8 cellular contexts compared by ENCODE assay signal in the genomic region with DNA sequence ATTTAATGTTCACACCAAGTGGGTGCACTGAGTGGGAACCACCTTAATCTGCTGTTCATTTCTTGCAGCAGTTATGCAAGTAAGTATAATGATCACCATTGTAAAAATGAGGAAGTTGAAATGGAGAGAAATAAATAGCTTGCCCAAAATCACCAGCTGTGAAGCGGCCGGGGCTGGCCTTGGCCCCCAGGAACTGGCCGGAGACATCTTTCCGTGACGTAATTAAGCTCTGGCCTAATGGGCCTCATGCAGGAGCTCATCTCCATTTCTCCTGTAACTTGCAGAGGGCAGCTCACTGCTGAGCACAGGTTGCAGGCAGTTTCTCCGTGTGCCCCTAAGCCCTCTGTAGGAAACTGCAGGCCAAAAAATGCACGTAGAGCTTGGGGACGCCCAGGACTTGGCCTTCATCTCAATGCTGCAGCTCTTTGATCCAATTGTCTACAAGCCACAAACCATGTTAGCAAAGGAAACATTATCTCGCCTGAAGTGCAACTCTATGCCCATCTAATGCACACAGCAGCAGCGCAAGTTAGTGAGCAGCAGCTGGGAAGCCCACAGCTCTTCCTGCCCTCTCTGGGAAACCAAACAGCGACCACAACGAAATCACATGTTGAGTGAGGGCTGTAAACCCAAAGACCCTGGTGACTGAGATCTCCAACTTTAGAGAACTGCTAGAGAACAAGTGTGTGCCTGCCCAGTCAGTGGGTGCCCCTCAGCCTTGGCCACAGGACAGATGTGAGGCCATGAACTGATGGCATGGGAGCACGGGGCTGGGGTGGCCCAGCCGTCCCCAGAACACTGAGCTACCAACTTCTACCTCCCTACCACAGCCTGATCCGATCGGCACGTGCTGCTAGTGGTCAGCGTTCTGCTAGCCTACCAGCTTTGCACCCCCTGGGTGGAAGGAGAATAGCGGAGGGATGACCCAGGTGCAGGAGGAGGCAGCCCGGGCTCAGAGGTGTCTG. TPM values are rescaled to one million over a fixed set of nuclear protein-coding genes. Genes with fewer than 3 reads are reported as not detected.
A peak's percentile ranks its signal among the peaks of the same experiment; 100 is the strongest.
DNase-seq lines count a peak whose midpoint lies in the region; ATAC-seq and TF ChIP-seq lines count a peak whose summit lies in the region.

No MANE protein-coding gene starts in this region.

- no peaks in the 10 kb centered on the region for H3K27me3 ChIP-seq in aorta (ENCODE audit: control insufficient read depth in 1 of 2, insufficient read depth in 2 of 2, low read length in 1 of 2)

- no peaks in the 10 kb centered on the region for H3K4me1 ChIP-seq in aorta (ENCODE audit: control insufficient read depth in 1 of 2, insufficient read depth in 2 of 2, low read length in 2 of 2)

- TF ChIP-seq CTCF in natural killer cell (IDR thresholded peaks at IDR 0.05) (no peak), osteocyte (IDR thresholded peaks at IDR 0.05) (no peak)
- no peak for TF ChIP-seq CTCF in activated CD8-positive, alpha-beta T cell treated with anti-CD3 and anti-CD28 coated beads for 36 hours (IDR thresholded peaks at IDR 0.05)

- no peaks in the 10 kb centered on the region for H3K36me3 Mint-ChIP-seq in natural killer cell treated with Interleukin-12 subunit alpha and Interleukin-12 subunit beta and Interleukin-15 and Interleukin-18, amount 100 ng/mL, for 72 hours
- H3K36me3 Mint-ChIP-seq in natural killer cell = no peaks in the 10 kb centered on the region
- no peaks in the 10 kb centered on the region for H3K36me3 Mint-ChIP-seq in activated CD8-positive, alpha-beta T cell treated with anti-CD3 and anti-CD28 coated beads for 36 hours (ENCODE audit: low read depth)
- H3K36me3 Mint-ChIP-seq in osteocyte (ENCODE audit: unreplicated experiment) = no peaks in the 10 kb centered on the region

- peaks cover 0 to 3% of the 10 kb centered on the region in 2 donors for H3K36me3 ChIP-seq in aorta (ENCODE audit: control insufficient read depth in 1 of 2, insufficient read depth in 2 of 2, low read length in 1 of 2)

- peak; percentile 36 to 55 for ATAC-seq in natural killer cell treated with Interleukin-12 subunit alpha and Interleukin-12 subunit beta and Interleukin-15 and Interleukin-18, amount 100 ng/mL, for 72 hours
- ATAC-seq in natural killer cell (no peak), HG03095 (IDR thresholded peaks at IDR 0.05; ENCODE audit: unreplicated experiment) (peak; percentile 69), aorta (ENCODE audit: low FRiP score) (peak; percentile 5)
- ATAC-seq in activated CD8-positive, alpha-beta T cell treated with anti-CD3 and anti-CD28 coated beads for 36 hours = peak; percentile 34

- H3K9me3 Mint-ChIP-seq in natural killer cell treated with Interleukin-12 subunit alpha and Interleukin-12 subunit beta and Interleukin-15 and Interleukin-18, amount 100 ng/mL, for 72 hours = no peaks in the 10 kb centered on the region
- no peaks in the 10 kb centered on the region for H3K9me3 Mint-ChIP-seq in natural killer cell
- H3K9me3 Mint-ChIP-seq in activated CD8-positive, alpha-beta T cell treated with anti-CD3 and anti-CD28 coated beads for 36 hours = no peaks in the 10 kb centered on the region
- H3K9me3 Mint-ChIP-seq in osteocyte (ENCODE audit: unreplicated experiment) = no peaks in the 10 kb centered on the region

- H3K4me1 Mint-ChIP-seq in natural killer cell treated with Interleukin-12 subunit alpha and Interleukin-12 subunit beta and Interleukin-15 and Interleukin-18, amount 100 ng/mL, for 72 hours (ENCODE audit: low read depth in 2 of 2) = no peaks in the 10 kb centered on the region
- H3K4me1 Mint-ChIP-seq in natural killer cell = peaks cover 0 to 7% of the 10 kb centered on the region in 2 donors
- peaks cover 12% of the 10 kb centered on the region for H3K4me1 Mint-ChIP-seq in activated CD8-positive, alpha-beta T cell treated with anti-CD3 and anti-CD28 coated beads for 36 hours (ENCODE audit: low read depth)
- peaks cover 4% of the 10 kb centered on the region for H3K4me1 Mint-ChIP-seq in osteocyte (ENCODE audit: unreplicated experiment)

- peaks cover 9 to 12% of the 10 kb centered on the region in 2 donors for H3K27me3 Mint-ChIP-seq in natural killer cell treated with Interleukin-12 subunit alpha and Interleukin-12 subunit beta and Interleukin-15 and Interleukin-18, amount 100 ng/mL, for 72 hours
- H3K27me3 Mint-ChIP-seq in natural killer cell (ENCODE audit: low read depth in 2 of 2) (peaks cover 0 to 16% of the 10 kb centered on the region in 2 donors), osteocyte (ENCODE audit: unreplicated experiment) (peaks cover 8% of the 10 kb centered on the region)
- H3K27me3 Mint-ChIP-seq in activated CD8-positive, alpha-beta T cell treated with anti-CD3 and anti-CD28 coated beads for 36 hours = no peaks in the 10 kb centered on the region

- H3K27ac Mint-ChIP-seq in natural killer cell treated with Interleukin-12 subunit alpha and Interleukin-12 subunit beta and Interleukin-15 and Interleukin-18, amount 100 ng/mL, for 72 hours = no peak overlapping the region
- H3K27ac Mint-ChIP-seq in natural killer cell (no peak overlapping the region), osteocyte (ENCODE audit: unreplicated experiment) (no peak overlapping the region)
- H3K27ac Mint-ChIP-seq in activated CD8-positive, alpha-beta T cell treated with anti-CD3 and anti-CD28 coated beads for 36 hours = no peak overlapping the region

- CTCF ChIA-PET in activated CD8-positive, alpha-beta T cell treated with anti-CD3 and anti-CD28 coated beads for 36 hours (lab: Charles Lee) = interaction anchor here (0.8 kb wide), 1 partner anchor 47 kb away, joined by 3 read pairs; no protein-coding TSS in a partner anchor

- H3K4me3 Mint-ChIP-seq in natural killer cell treated with Interleukin-12 subunit alpha and Interleukin-12 subunit beta and Interleukin-15 and Interleukin-18, amount 100 ng/mL, for 72 hours = no peak overlapping the region
- H3K4me3 Mint-ChIP-seq in natural killer cell (no peak overlapping the region), osteocyte (ENCODE audit: unreplicated experiment) (no peak overlapping the region)
- H3K4me3 Mint-ChIP-seq in activated CD8-positive, alpha-beta T cell treated with anti-CD3 and anti-CD28 coated beads for 36 hours = no peak overlapping the region

- WGBS in aorta, 2 donors = 85 to 89% methylated on average over 20 of the region's 20 CpGs

- intact Hi-C loops in natural killer cell (cut with micrococcal nuclease) = no loop called here
- intact Hi-C loops in activated CD8-positive, alpha-beta T cell treated with anti-CD3 and anti-CD28 coated beads for 36 hours (cut with micrococcal nuclease) = no loop called here
- intact Hi-C loops in aorta (cut with DNase I) = no loop called here

- no peak overlapping the region for H3K27ac ChIP-seq in aorta (ENCODE audit: low read depth in 1 of 2, low read length in 2 of 2)

- POLR2A ChIA-PET in activated CD8-positive, alpha-beta T cell treated with anti-CD3 and anti-CD28 coated beads for 36 hours (lab: Charles Lee) = interaction anchor here (0.5 to 0.9 kb wide), 3 partner anchors 8 to 464 kb away, joined by 3 read pairs; no protein-coding TSS in a partner anchor

- no peak for DNase-seq in natural killer cell treated with Interleukin-12 subunit alpha and Interleukin-12 subunit beta and Interleukin-15 and Interleukin-18, amount 100 ng/mL, for 72 hours (ENCODE audit: low spot score)
- no peak for DNase-seq in natural killer cell
- peak; percentile 11 for DNase-seq in activated CD8-positive, alpha-beta T cell treated with anti-CD3 and anti-CD28 coated beads for 36 hours
- DNase-seq in aorta = peak in 1 of 2 donors; percentile 71
- DNase-seq in middle frontal gyrus (ENCODE audit: extremely low spot score, low spot score) = no peak
- no peak for DNase-seq in osteocyte (ENCODE audit: extremely low spot score, unreplicated experiment)
- DNase-seq in NCI-H2029 treated with DMSO at 0.1 percent for 48 hours (lab: John Stamatoyannopoulos, UW) = no peak

- H3K9me3 ChIP-seq in aorta (ENCODE audit: control insufficient read depth, low read length) = no peaks in the 10 kb centered on the region

- H3K4me3 ChIP-seq in aorta (ENCODE audit: low read length in 2 of 2) = no peak overlapping the region

RNA-seq across cellular contexts. Expression of a gene that starts 28.8 kb away (rescaled TPM):
- total RNA-seq in natural killer cell treated with Interleukin-12 subunit alpha and Interleukin-12 subunit beta and Interleukin-15 and Interleukin-18, amount 100 ng/mL, for 72 hours = not detected
- under 1 TPM in 1 of 3 donors, not detected in 2; 0.13 TPM for total RNA-seq in natural killer cell
- not detected for total RNA-seq in activated CD8-positive, alpha-beta T cell treated with anti-CD3 and anti-CD28 coated beads for 36 hours
- total RNA-seq in aorta = 10 to 100 TPM in 1 of 2 donors, 1 to 10 TPM in 1; 7.6 to 10.9 TPM
- polyA plus RNA-seq in aorta = 10 to 100 TPM; 10.0 to 45.5 TPM
- total RNA-seq in osteocyte = 1.4 and 2.6 TPM in 2 replicates

RNA-seq across cellular contexts. Expression of a gene that starts 42.6 kb away (rescaled TPM):
- total RNA-seq in natural killer cell treated with Interleukin-12 subunit alpha and Interleukin-12 subunit beta and Interleukin-15 and Interleukin-18, amount 100 ng/mL, for 72 hours = 10 to 100 TPM; 29.1 to 34.7 TPM
- total RNA-seq in natural killer cell = 10 to 100 TPM; 34.3 to 62.5 (median 48.7) TPM
- 10 to 100 TPM; 27.5 to 29.7 TPM for total RNA-seq in activated CD8-positive, alpha-beta T cell treated with anti-CD3 and anti-CD28 coated beads for 36 hours
- 10 to 100 TPM; 36.0 to 49.7 TPM for total RNA-seq in aorta
- polyA plus RNA-seq in aorta = 10 to 100 TPM; 16.6 to 18.3 TPM
- total RNA-seq in osteocyte = 25.7 and 28.3 TPM in 2 replicates

Comparison
In these comparisons a context has a peak if more than half of its experiments do, and no peak if none do; other contexts are left out.
1. ATAC-seq: peak in natural killer cell treated with Interleukin-12 subunit alpha and Interleukin-12 subunit beta and Interleukin-15 and Interleukin-18, amount 100 ng/mL, for 72 hours (2 of 2), HG03095 (single experiment), activated CD8-positive, alpha-beta T cell treated with anti-CD3 and anti-CD28 coated beads for 36 hours (single experiment) and aorta (single experiment); none in natural killer cell (0 of 3).